In genomic region chr2:36444206-36444605, GRCh38 we compare ENCODE assay signal across 16 cellular contexts.
"Had no signal": no experiment of that assay in that cellular context is flagged by ENCODE, and none has a peak within 500 bp of the region (broad histone marks: within the 10 kb centered on the region; RNA-seq: fewer than 3 reads in every experiment).

No MANE protein-coding gene starts in this region.

- H3K27ac Mint-ChIP-seq: activated naive CD4-positive, alpha-beta T cell treated with anti-CD3 and anti-CD28 coated beads, Interleukin-2, amount 50 U/mL, for 24 hours; endodermal cell; stimulated activated naive B cell treated with anti-CD40 and anti-IgM and Interleukin-4, amounts not matched to agents 10 μg/mL and 1 μg/mL and 100 μg/mL, for 72 hours; T-helper 2 cell treated with Interferon-gamma antibody and Interleukin-4, amounts not matched to agents 5 μg/mL and 100 μg/mL, for 36 hours had no signal

- H3K4me3 Mint-ChIP-seq: activated naive CD4-positive, alpha-beta T cell treated with anti-CD3 and anti-CD28 coated beads, Interleukin-2, amount 50 U/mL, for 24 hours; endodermal cell; naive B cell; stimulated activated naive B cell treated with anti-CD40 and anti-IgM and Interleukin-4, amounts not matched to agents 10 μg/mL and 1 μg/mL and 100 μg/mL, for 72 hours; T-helper 2 cell treated with Interferon-gamma antibody and Interleukin-4, amounts not matched to agents 5 μg/mL and 100 μg/mL, for 36 hours had no signal

- ATAC-seq: heart left ventricle; mucosa of descending colon; stimulated activated naive B cell treated with anti-CD40 and anti-IgM and Interleukin-4, amounts not matched to agents 10 μg/mL and 1 μg/mL and 100 μg/mL, for 72 hours had no signal

- H3K27me3 ChIP-seq: heart left ventricle had no signal

- H3K27ac ChIP-seq: heart left ventricle, left ventricle myocardium inferior, parathyroid adenoma had no signal

- H3K4me1 ChIP-seq: parathyroid adenoma had no signal

- H3K4me3 ChIP-seq: heart left ventricle, left ventricle myocardium inferior, mucosa of descending colon had no signal

- H3K9me3 Mint-ChIP-seq: activated naive CD4-positive, alpha-beta T cell treated with anti-CD3 and anti-CD28 coated beads, Interleukin-2, amount 50 U/mL, for 24 hours; brain; endodermal cell; stimulated activated naive B cell treated with anti-CD40 and anti-IgM and Interleukin-4, amounts not matched to agents 10 μg/mL and 1 μg/mL and 100 μg/mL, for 72 hours; T-helper 2 cell treated with Interferon-gamma antibody and Interleukin-4, amounts not matched to agents 5 μg/mL and 100 μg/mL, for 36 hours had no signal

- H3K9me3 ChIP-seq: heart left ventricle, left ventricle myocardium inferior, mucosa of descending colon had no signal

- H3K9ac ChIP-seq: parathyroid adenoma had no signal

- H3K27me3 Mint-ChIP-seq: brain; naive B cell; stimulated activated naive B cell treated with anti-CD40 and anti-IgM and Interleukin-4, amounts not matched to agents 10 μg/mL and 1 μg/mL and 100 μg/mL, for 72 hours had no signal

- DNase-seq: activated CD4-positive, alpha-beta T cell treated with anti-CD3 and anti-CD28 coated beads, Interleukin-2, amount 50 U/mL, for 4 hours; activated gamma-delta T cell; endodermal cell; foreskin melanocyte; heart left ventricle; kidney; left ventricle myocardium inferior; mammary epithelial cell; mucosa of descending colon; naive B cell; stimulated activated naive B cell treated with anti-CD40 and anti-IgM and Interleukin-4, amounts not matched to agents 10 μg/mL and 1 μg/mL and 100 μg/mL, for 72 hours; trophoblast cell had no signal
